Comparison of ENCODE assay signal across 26 cellular contexts in genomic region chr5:173484569-173484968, GRCh38.
"Had no signal": no experiment of that assay in that cellular context is flagged by ENCODE, and none has a peak within 500 bp of the region (broad histone marks: within the 10 kb centered on the region; RNA-seq: fewer than 3 reads in every experiment).

No MANE protein-coding gene starts in this region.

- H3K4me3 ChIP-seq: breast epithelium had no signal

- H3K9me3 Mint-ChIP-seq: activated B cell treated with CpG ODN at 0.5 μM for 24 hours; activated CD4-positive, alpha-beta T cell treated with anti-CD3 and anti-CD28 coated beads, Interleukin-2, amount 10 ng/mL, durations not matched to agents 24 days and 14 days; activated naive CD4-positive, alpha-beta T cell treated with anti-CD3 and anti-CD28 coated beads, Interleukin-2, amount 50 U/mL, for 24 hours; activated T-cell treated with anti-CD3 and anti-CD28 coated beads, Interleukin-2, amount 50 U/mL, for 24 hours; activated T-helper 1 cell treated with anti-CD3 and anti-CD28 coated beads, Interleukin-12 subunit alpha, Interleukin-12 subunit beta, Interleukin-2, Interleukin-4 antibody, amounts not matched to agents 30 ng/mL and 10 ng/mL and 1 ng/mL, durations not matched to agents 14 hours and 24 hours and 36 hours had no signal

- H3K36me3 Mint-ChIP-seq: activated CD8-positive, alpha-beta memory T cell treated with anti-CD3 and anti-CD28 coated beads, Interleukin-2, amount 10 ng/mL, durations not matched to agents 7 days and 5 days; activated naive CD4-positive, alpha-beta T cell treated with anti-CD3 and anti-CD28 coated beads, Interleukin-2, amount 50 U/mL, for 24 hours had no signal

- ATAC-seq: activated CD8-positive, alpha-beta memory T cell treated with anti-CD3 and anti-CD28 coated beads, Interleukin-2, amount 10 ng/mL, durations not matched to agents 7 days and 5 days; T-helper 17 cell had no signal

- H3K27me3 Mint-ChIP-seq: activated B cell treated with CpG ODN at 0.5 μM for 24 hours had no signal

- H3K27me3 ChIP-seq: breast epithelium had no signal

- H3K27ac Mint-ChIP-seq: activated B cell treated with CpG ODN at 0.5 μM for 24 hours; activated CD4-positive, alpha-beta T cell treated with anti-CD3 and anti-CD28 coated beads, Interleukin-2, amount 10 ng/mL, durations not matched to agents 24 days and 14 days; activated CD8-positive, alpha-beta memory T cell treated with anti-CD3 and anti-CD28 coated beads, Interleukin-2, amount 10 ng/mL, durations not matched to agents 7 days and 5 days; activated naive CD4-positive, alpha-beta T cell treated with anti-CD3 and anti-CD28 coated beads, Interleukin-2, amount 50 U/mL, for 24 hours; activated T-cell treated with anti-CD3 and anti-CD28 coated beads, Interleukin-2, amount 50 U/mL, for 24 hours; activated T-helper 1 cell treated with anti-CD3 and anti-CD28 coated beads, Interleukin-12 subunit alpha, Interleukin-12 subunit beta, Interleukin-2, Interleukin-4 antibody, amounts not matched to agents 30 ng/mL and 10 ng/mL and 1 ng/mL, durations not matched to agents 14 hours and 24 hours and 36 hours; T-helper 17 cell had no signal

- H3K36me3 ChIP-seq: breast epithelium had no signal

- H3K4me3 Mint-ChIP-seq: activated B cell treated with CpG ODN at 0.5 μM for 24 hours; activated CD4-positive, alpha-beta T cell treated with anti-CD3 and anti-CD28 coated beads, Interleukin-2, amount 10 ng/mL, durations not matched to agents 24 days and 14 days; activated CD8-positive, alpha-beta memory T cell treated with anti-CD3 and anti-CD28 coated beads, Interleukin-2, amount 10 ng/mL, durations not matched to agents 7 days and 5 days; activated naive CD4-positive, alpha-beta T cell treated with anti-CD3 and anti-CD28 coated beads, Interleukin-2, amount 50 U/mL, for 24 hours; activated T-cell treated with anti-CD3 and anti-CD28 coated beads, Interleukin-2, amount 50 U/mL, for 24 hours; activated T-helper 1 cell treated with anti-CD3 and anti-CD28 coated beads, Interleukin-12 subunit alpha, Interleukin-12 subunit beta, Interleukin-2, Interleukin-4 antibody, amounts not matched to agents 30 ng/mL and 10 ng/mL and 1 ng/mL, durations not matched to agents 14 hours and 24 hours and 36 hours; T-helper 17 cell had no signal

- H3K4me1 Mint-ChIP-seq: activated B cell treated with CpG ODN at 0.5 μM for 24 hours; activated CD4-positive, alpha-beta T cell treated with anti-CD3 and anti-CD28 coated beads, Interleukin-2, amount 10 ng/mL, durations not matched to agents 24 days and 14 days; activated CD8-positive, alpha-beta memory T cell treated with anti-CD3 and anti-CD28 coated beads, Interleukin-2, amount 10 ng/mL, durations not matched to agents 7 days and 5 days; activated naive CD4-positive, alpha-beta T cell treated with anti-CD3 and anti-CD28 coated beads, Interleukin-2, amount 50 U/mL, for 24 hours; T-helper 17 cell had no signal

- DNase-seq: activated B cell treated with CpG ODN at 0.5 μM for 24 hours; activated CD4-positive, alpha-beta T cell treated with anti-CD3 and anti-CD28 coated beads for 1 hour; activated CD4-positive, alpha-beta T cell treated with anti-CD3 and anti-CD28 coated beads, Interleukin-2, amount 10 ng/mL, durations not matched to agents 24 days and 14 days; activated CD4-positive, alpha-beta T cell treated with anti-CD3 and anti-CD28 coated beads, Interleukin-2, amount 50 U/mL, for 48 hours; activated CD8-positive, alpha-beta memory T cell treated with anti-CD3 and anti-CD28 coated beads, Interleukin-2, amount 10 ng/mL, durations not matched to agents 7 days and 5 days; activated effector memory CD4-positive, alpha-beta T cell treated with Interleukin-2 at 50 U/mL for 16 hours; activated naive CD4-positive, alpha-beta T cell; activated T-cell treated with anti-CD3 and anti-CD28 coated beads, Interleukin-2, amount 50 U/mL, for 24 hours; aorta; caudate nucleus; Kasumi-1; KBM-7; NCI-H1105 treated with DMSO at 0.1 percent for 48 hours; NCI-H1436 treated with DMSO at 0.1 percent for 48 hours; NCI-H187; NCI-H2081; NCI-H446; NCI-H524; NCI-H748 treated with DMSO at 0.1 percent for 48 hours; NK-92 treated with Interleukin-12 subunit alpha and Interleukin-12 subunit beta, amount 100 ng/mL, for 24 hours; SIG-M5; T-helper 17 cell; T-helper 9 cell had no signal

- H3K4me1 ChIP-seq: breast epithelium had no signal

- H3K9me3 ChIP-seq: breast epithelium had no signal
